Comparison of ENCODE assay signal across 37 cellular contexts in the genomic region with DNA sequence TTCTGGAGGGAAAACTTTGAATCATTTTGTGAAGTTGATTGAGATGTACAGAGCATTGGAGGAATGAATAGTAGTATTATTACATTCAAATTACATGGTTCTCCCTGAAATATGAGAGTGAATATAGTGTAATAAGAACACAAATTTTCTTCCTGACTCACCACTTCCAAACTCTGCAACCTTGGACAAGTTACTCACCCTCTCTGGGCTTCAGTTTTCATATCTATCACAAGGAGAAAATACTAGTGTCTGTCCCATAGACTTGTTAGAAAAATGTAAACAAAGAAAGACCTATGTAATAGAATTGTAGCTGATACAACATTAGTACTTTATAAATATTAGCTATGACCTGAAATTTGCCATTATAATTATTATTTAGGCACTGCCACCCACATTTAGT.
"Had no signal": no experiment of that assay in that cellular context is flagged by ENCODE, and none has a peak within 500 bp of the region (broad histone marks: within the 10 kb centered on the region; RNA-seq: fewer than 3 reads in every experiment).

No MANE protein-coding gene starts in this region.

- H3K27ac ChIP-seq: adrenal gland, body of pancreas, brain microvascular endothelial cell, breast epithelium, VCaP had no signal

- H3K27ac Mint-ChIP-seq: activated B cell treated with CpG ODN at 0.5 μM for 24 hours; activated CD4-positive, alpha-beta memory T cell treated with anti-CD3 and anti-CD28 coated beads for 36 hours; activated CD4-positive, alpha-beta T cell treated with anti-CD3 and anti-CD28 coated beads, Interleukin-2, amount 10 ng/mL, durations not matched to agents 24 days and 14 days; activated CD8-positive, alpha-beta T cell treated with anti-CD3 and anti-CD28 coated beads for 36 hours; activated naive CD4-positive, alpha-beta T cell treated with anti-CD3 and anti-CD28 coated beads for 36 hours; activated naive CD8-positive, alpha-beta T cell treated with anti-CD3 and anti-CD28 coated beads for 36 hours; activated T-cell treated with anti-CD3 and anti-CD28 coated beads, Interleukin-2, amount 50 U/mL, for 72 hours; activated T-helper 1 cell treated with anti-CD3 and anti-CD28 coated beads, Interleukin-12 subunit alpha, Interleukin-12 subunit beta, Interleukin-2, Interleukin-4 antibody, amounts not matched to agents 30 ng/mL and 10 ng/mL and 1 ng/mL, durations not matched to agents 14 hours and 24 hours and 36 hours; activated T-helper 17 cell treated with anti-CD3 and anti-CD28 coated beads, Interleukin-2, amount 50 U/mL, for 72 hours; T-helper 1 cell treated with Interleukin-12 subunit alpha and Interleukin-12 subunit beta and Interleukin-4 antibody, amounts not matched to agents 30 μg/mL and 1 μg/mL, for 36 hours; T-helper 2 cell treated with Interferon-gamma antibody and Interleukin-4, amounts not matched to agents 5 μg/mL and 100 μg/mL, for 36 hours had no signal

- H3K27me3 ChIP-seq: adrenal gland, body of pancreas, brain microvascular endothelial cell, breast epithelium had no signal

- H3K9me3 Mint-ChIP-seq: activated CD8-positive, alpha-beta T cell treated with anti-CD3 and anti-CD28 coated beads for 36 hours; activated naive CD8-positive, alpha-beta T cell treated with anti-CD3 and anti-CD28 coated beads for 36 hours; activated T-helper 1 cell treated with anti-CD3 and anti-CD28 coated beads, Interleukin-12 subunit alpha, Interleukin-12 subunit beta, Interleukin-2, Interleukin-4 antibody, amounts not matched to agents 30 ng/mL and 10 ng/mL and 1 ng/mL, durations not matched to agents 14 hours and 24 hours and 36 hours; T-helper 1 cell treated with Interleukin-12 subunit alpha and Interleukin-12 subunit beta and Interleukin-4 antibody, amounts not matched to agents 30 μg/mL and 1 μg/mL, for 36 hours had no signal

- H3K4me1 ChIP-seq: adrenal gland, body of pancreas, breast epithelium had no signal

- FAIRE-seq: astrocyte, TTC549 had no signal

- H3K36me3 Mint-ChIP-seq: activated CD4-positive, alpha-beta memory T cell treated with anti-CD3 and anti-CD28 coated beads for 36 hours; activated naive CD4-positive, alpha-beta T cell treated with anti-CD3 and anti-CD28 coated beads, Interleukin-2, amount 50 U/mL, for 72 hours; activated naive CD8-positive, alpha-beta T cell treated with anti-CD3 and anti-CD28 coated beads for 36 hours had no signal

- DNase-seq: activated B cell treated with CpG ODN at 0.5 μM for 24 hours; activated CD4-positive, alpha-beta memory T cell treated with anti-CD3 and anti-CD28 coated beads for 36 hours; activated CD4-positive, alpha-beta T cell treated with anti-CD3 and anti-CD28 coated beads for 4 hours; activated CD4-positive, alpha-beta T cell treated with anti-CD3 and anti-CD28 coated beads, Interleukin-2, amount 10 ng/mL, durations not matched to agents 24 days and 14 days; activated CD4-positive, alpha-beta T cell treated with anti-CD3 and anti-CD28 coated beads, Interleukin-2, amount 50 U/mL, for 1 hour; activated CD4-positive, alpha-beta T cell treated with anti-CD3 and anti-CD28 coated beads, Interleukin-2, amount 50 U/mL, for 4 hours; activated CD4-positive, CD25-positive, alpha-beta regulatory T cell treated with anti-CD3 and anti-CD28 coated beads, Interleukin-2, amount 50 U/mL, for 72 hours; activated CD8-positive, alpha-beta memory T cell treated with anti-CD3 and anti-CD28 coated beads, Interleukin-2, amount 50 U/mL, for 4 hours; activated CD8-positive, alpha-beta T cell treated with anti-CD3 and anti-CD28 coated beads for 36 hours; activated effector memory CD4-positive, alpha-beta T cell treated with anti-CD3 and anti-CD28 coated beads, Interleukin-2, amount 50 U/mL, for 16 hours; activated gamma-delta T cell treated with Interleukin-2 at 50 U/mL for 16 hours; activated naive CD4-positive, alpha-beta T cell; activated naive CD4-positive, alpha-beta T cell treated with anti-CD3 and anti-CD28 coated beads for 36 hours; activated naive CD4-positive, alpha-beta T cell treated with anti-CD3 and anti-CD28 coated beads, Interleukin-2, amount 50 U/mL, for 16 hours; activated naive CD8-positive, alpha-beta T cell treated with anti-CD3 and anti-CD28 coated beads for 36 hours; activated T-cell treated with anti-CD3 and anti-CD28 coated beads for 4 hours; activated T-cell treated with anti-CD3 and anti-CD28 coated beads, Interleukin-2, amount 50 U/mL, for 1 hour; activated T-cell treated with anti-CD3 and anti-CD28 coated beads, Interleukin-2, amount 50 U/mL, for 4 hours; activated T-cell treated with anti-CD3 and anti-CD28 coated beads, Interleukin-2, amount 50 U/mL, for 72 hours; adrenal gland; amniotic stem cell; aorta; body of pancreas; brain microvascular endothelial cell; central memory CD4-positive, alpha-beta T cell; T-helper 1 cell; T-helper 2 cell; T-helper 9 cell had no signal

- H3K4me3 ChIP-seq: adrenal gland, body of pancreas, breast epithelium had no signal

- ATAC-seq: activated CD8-positive, alpha-beta T cell treated with anti-CD3 and anti-CD28 coated beads for 36 hours; activated naive CD4-positive, alpha-beta T cell treated with anti-CD3 and anti-CD28 coated beads, Interleukin-2, amount 50 U/mL, for 72 hours; activated T-cell treated with anti-CD3 and anti-CD28 coated beads, Interleukin-2, amount 50 U/mL, for 4 hours; activated T-cell treated with anti-CD3 and anti-CD28 coated beads, Interleukin-2, amount 50 U/mL, for 72 hours; activated T-helper 17 cell treated with anti-CD3 and anti-CD28 coated beads, Interleukin-2, amount 50 U/mL, for 72 hours; body of pancreas had no signal

- H3K4me1 Mint-ChIP-seq: activated B cell treated with CpG ODN at 0.5 μM for 24 hours; activated CD4-positive, alpha-beta T cell treated with anti-CD3 and anti-CD28 coated beads, Interleukin-2, amount 10 ng/mL, durations not matched to agents 24 days and 14 days; activated naive CD8-positive, alpha-beta T cell treated with anti-CD3 and anti-CD28 coated beads for 36 hours; activated T-helper 17 cell treated with anti-CD3 and anti-CD28 coated beads, Interleukin-2, amount 50 U/mL, for 72 hours had no signal

- H3K9me3 ChIP-seq: adrenal gland, body of pancreas, breast epithelium had no signal

- H3K4me3 Mint-ChIP-seq: activated B cell treated with CpG ODN at 0.5 μM for 24 hours; activated CD4-positive, alpha-beta memory T cell treated with anti-CD3 and anti-CD28 coated beads for 36 hours; activated CD4-positive, alpha-beta T cell treated with anti-CD3 and anti-CD28 coated beads, Interleukin-2, amount 10 ng/mL, durations not matched to agents 24 days and 14 days; activated CD8-positive, alpha-beta T cell treated with anti-CD3 and anti-CD28 coated beads for 36 hours; activated naive CD4-positive, alpha-beta T cell treated with anti-CD3 and anti-CD28 coated beads for 36 hours; activated naive CD8-positive, alpha-beta T cell treated with anti-CD3 and anti-CD28 coated beads for 36 hours; activated T-cell treated with anti-CD3 and anti-CD28 coated beads, Interleukin-2, amount 50 U/mL, for 4 hours; activated T-cell treated with anti-CD3 and anti-CD28 coated beads, Interleukin-2, amount 50 U/mL, for 72 hours; activated T-helper 1 cell treated with anti-CD3 and anti-CD28 coated beads, Interleukin-12 subunit alpha, Interleukin-12 subunit beta, Interleukin-2, Interleukin-4 antibody, amounts not matched to agents 30 ng/mL and 10 ng/mL and 1 ng/mL, durations not matched to agents 14 hours and 24 hours and 36 hours; activated T-helper 17 cell treated with anti-CD3 and anti-CD28 coated beads, Interleukin-2, amount 50 U/mL, for 72 hours; T-helper 1 cell treated with Interleukin-12 subunit alpha and Interleukin-12 subunit beta and Interleukin-4 antibody, amounts not matched to agents 30 μg/mL and 1 μg/mL, for 36 hours; T-helper 2 cell treated with Interferon-gamma antibody and Interleukin-4, amounts not matched to agents 5 μg/mL and 100 μg/mL, for 36 hours had no signal

- H3K27me3 Mint-ChIP-seq: activated B cell treated with CpG ODN at 0.5 μM for 24 hours; activated CD4-positive, alpha-beta memory T cell treated with anti-CD3 and anti-CD28 coated beads for 36 hours; activated CD4-positive, alpha-beta T cell treated with anti-CD3 and anti-CD28 coated beads, Interleukin-2, amount 10 ng/mL, durations not matched to agents 24 days and 14 days; activated CD8-positive, alpha-beta T cell treated with anti-CD3 and anti-CD28 coated beads for 36 hours; activated T-helper 17 cell treated with anti-CD3 and anti-CD28 coated beads, Interleukin-2, amount 50 U/mL, for 72 hours had no signal

- H3K36me3 ChIP-seq: adrenal gland, brain microvascular endothelial cell, breast epithelium had no signal
